Comparison of ENCODE assay signal across 8 cellular contexts in genomic region chr14:57390037-57390805, GRCh38. TPM values are rescaled to one million over a fixed set of nuclear protein-coding genes. Genes with fewer than 3 reads are reported as not detected.
DNase-seq lines count a peak whose midpoint lies in the region; ATAC-seq and TF ChIP-seq lines count a peak whose summit lies in the region.

Gene NAA30, plus strand, starts transcription at chr14:57390586. Its CDS starts 372 bp downstream, at chr14:57390958.

- TF ChIP-seq CTCF in epithelial cell of proximal tubule (conservative IDR thresholded peaks at IDR 0.05; ENCODE audit: low read depth, low read length) = no peak

- DNase-seq in DMS114 treated with DMSO at 0.1 percent for 48 hours (lab: John Stamatoyannopoulos, UW; ENCODE audit: unreplicated experiment) (peak; percentile 76), HuH-7.5 (ENCODE audit: low spot score) (peak; percentile 85), OCI-M1 (lab: John Stamatoyannopoulos, UW) (peak; percentile 86), activated T-cell treated with anti-CD3 and anti-CD28 coated beads for 24 hours (ENCODE audit: low read depth) (peak; percentile 89), epithelial cell of proximal tubule (ENCODE audit: low read depth) (peak; percentile 52), mucosa of gallbladder (ENCODE audit: low spot score) (peak; percentile 94)
- DNase-seq in stimulated activated CD8-positive, alpha-beta memory T cell treated with anti-CD3 and anti-CD28 coated beads, Interleukin-4, amount 100 ng/mL, for 24 hours (ENCODE audit: low read depth) = peak; percentile 94

- peak within 1 kb of the TSS; percentile 77 for H3K4me3 ChIP-seq in epithelial cell of proximal tubule (ENCODE audit: low read depth, low read length)

- peak; percentile 75 for ATAC-seq in GM21528 (IDR thresholded peaks at IDR 0.05; ENCODE audit: low FRiP score, unreplicated experiment)

RNA-seq across cellular contexts. Expression of gene NAA30, which starts in this region (rescaled TPM):
- total RNA-seq in epithelial cell of proximal tubule (14.9 and 18.2 TPM in 2 replicates), mucosa of gallbladder (17.8 TPM)

Comparison
In these comparisons a context has a peak if more than half of its experiments do, and no peak if none do; other contexts are left out.
1. Peak in every context shown above with its lines: DNase-seq, ATAC-seq and H3K4me3 ChIP-seq.